In genomic region chr2:85772841-85773491, GRCh38 we compare ENCODE assay signal across 1 cellular context.
TF ChIP-seq lines count a peak whose summit lies in the region.

No MANE protein-coding gene starts in this region.

TF ChIP-seq in GM23338, 12 proteins besides CTCF, POLR2A, EP300 and RAD21:
- TF ChIP-seq ZNF462 (CRISPR knock-in tag; IDR thresholded peaks at IDR 0.05), result no peak
- no peak for TF ChIP-seq REST (IDR thresholded peaks at IDR 0.05; ENCODE audit: unreplicated experiment)
- TF ChIP-seq EZH2phosphoT487 (IDR thresholded peaks at IDR 0.05; ENCODE audit: unreplicated experiment), result no peak
- no peak for TF ChIP-seq POLR2AphosphoS5 (IDR thresholded peaks at IDR 0.05; ENCODE audit: low read depth)
- no peak for TF ChIP-seq EZH2 (IDR thresholded peaks at IDR 0.05; ENCODE audit: low read depth, unreplicated experiment)
- TF ChIP-seq JUNB (IDR thresholded peaks at IDR 0.05; ENCODE audit: unreplicated experiment), result no peak
- no peak for TF ChIP-seq STAT1 (IDR thresholded peaks at IDR 0.05; ENCODE audit: unreplicated experiment)
TF ChIP-seq in GM23338: peak in this region for 0.
